19 cellular contexts compared by ENCODE assay signal in the genomic region with DNA sequence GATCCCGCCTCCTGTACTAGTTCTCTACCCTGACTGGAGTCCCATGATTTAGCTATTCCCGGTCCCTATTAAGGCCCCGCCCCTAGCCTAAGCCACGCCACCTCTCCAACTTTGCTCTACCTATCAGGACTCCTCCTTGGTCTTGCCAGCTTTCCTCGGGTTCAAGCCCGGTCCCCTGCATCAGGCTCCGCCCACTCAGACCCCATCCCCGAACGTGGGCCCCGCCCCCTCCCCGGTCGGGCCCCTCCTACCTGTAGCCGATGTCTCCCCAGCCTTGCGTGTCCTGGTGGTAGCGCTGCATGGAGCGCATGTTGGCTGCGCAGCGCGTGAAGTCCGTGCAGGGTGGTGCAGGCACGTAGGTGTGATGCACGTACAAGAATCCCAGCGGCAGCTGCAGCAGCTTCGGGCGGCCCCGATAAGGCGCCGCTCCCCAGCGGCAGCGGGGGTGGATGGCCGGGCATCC. TPM values are rescaled to one million over a fixed set of nuclear protein-coding genes. Genes with fewer than 3 reads are reported as not detected.
DNase-seq lines count a peak whose midpoint lies in the region; ATAC-seq, FAIRE-seq and TF ChIP-seq lines count a peak whose summit lies in the region.
"Had no signal": no experiment of that assay in that cellular context is flagged by ENCODE, and none has a peak within 500 bp of the region (broad histone marks: within the 10 kb centered on the region; RNA-seq: fewer than 3 reads in every experiment).

No MANE protein-coding gene starts in this region.

- TF ChIP-seq RAD21 in K562 (CRISPR knock-in tag; conservative IDR thresholded peaks at IDR 0.05 in 1 of 2, IDR thresholded peaks at IDR 0.05 in 1 of 2), result no peak

- H3K9ac ChIP-seq in ES-I3 (ENCODE audit: low read depth, low read length) (peak overlapping the region; percentile 58; the same call in 1 of the 2 replicates), K562 (ENCODE audit: insufficient read depth in 1 of 2, low read depth in 2 of 2, low read length in 2 of 2) (no peak overlapping the region)

- POLR2A ChIA-PET in CD4-positive, alpha-beta T cell (lab: Charles Lee), result no interaction called here
- POLR2A ChIA-PET in K562 (lab: Yijun Ruan, JAX), result no interaction called here

- H3K9me3 ChIP-seq in CD4-positive, alpha-beta T cell (ENCODE audit: control insufficient read depth, low read length), result no peaks in the 10 kb centered on the region
- no peaks in the 10 kb centered on the region for H3K9me3 ChIP-seq in ES-I3 (ENCODE audit: control insufficient read depth, insufficient read depth, low read length)
- H3K9me3 ChIP-seq in K562 (replicated peaks; ENCODE audit: control insufficient read depth, insufficient read depth, low read depth, low read length), result no peaks in the 10 kb centered on the region
- no peaks in the 10 kb centered on the region for H3K9me3 ChIP-seq in transverse colon
- H3K9me3 ChIP-seq: BE2C, SJCRH30 had no signal

- no peaks in the 10 kb centered on the region; the same call in 1 of the 2 replicates for H4K20me1 ChIP-seq in K562 (replicated peaks; ENCODE audit: control insufficient read depth, insufficient read depth, low read length)

- H3K36me3 ChIP-seq in ES-I3 (ENCODE audit: insufficient read depth, low read length) (no peaks in the 10 kb centered on the region), K562 (ENCODE audit: control insufficient read depth, insufficient read depth, low read length) (no peaks in the 10 kb centered on the region), transverse colon (no peaks in the 10 kb centered on the region)
- H3K36me3 ChIP-seq: BE2C, SJCRH30 had no signal

- H2AFZ ChIP-seq in K562 (ENCODE audit: low read depth, low read length), result no peak overlapping the region

- no peak for FAIRE-seq in K562 (lab: Jason Lieb, UNC)
- FAIRE-seq: GM12878, GM18507 had no signal

- no peaks in the 10 kb centered on the region for H3K9me1 ChIP-seq in K562 (ENCODE audit: control insufficient read depth, insufficient read depth, low read length)

- intact Hi-C loops in CD4-positive, alpha-beta T cell (cut with DNase I, micrococcal nuclease), result no loop called here
- intact Hi-C loops in K562 (cut with micrococcal nuclease) (no loop called here), natural killer cell (cut with micrococcal nuclease) (no loop called here), transverse colon (cut with DNase I; ENCODE audit: low total_unique reads) (loop anchor here (10.0 kb wide), 1 partner anchor 667 kb away; no protein-coding TSS in a partner anchor), dorsolateral prefrontal cortex (cut with DNase I) (no loop called here)

- TF ChIP-seq CTCF in CD4-positive, alpha-beta T cell (IDR thresholded peaks at IDR 0.05), result no peak
- no peak for TF ChIP-seq CTCF in K562 (IDR thresholded peaks at IDR 0.05 in 2 of 3, conservative IDR thresholded peaks at IDR 0.05 in 1 of 3; ENCODE audit: insufficient read depth in 2 of 3, low read depth in 1 of 3, low read length in 3 of 3)
- TF ChIP-seq CTCF in natural killer cell (IDR thresholded peaks at IDR 0.05), result no peak
- no peak for TF ChIP-seq CTCF in transverse colon (IDR thresholded peaks at IDR 0.05)
- TF ChIP-seq CTCF in dorsolateral prefrontal cortex (IDR thresholded peaks at IDR 0.05 in 54 of 56, conservative IDR thresholded peaks at IDR 0.05 in 2 of 56; ENCODE audit: low read depth in 1 of 56, partially characterized antibody in 56 of 56), result no peak

- H3K36me3 Mint-ChIP-seq in CD4-positive, alpha-beta T cell (ENCODE audit: low read depth), result no peaks in the 10 kb centered on the region
- no peaks in the 10 kb centered on the region for H3K36me3 Mint-ChIP-seq in natural killer cell

- ATAC-seq in CD4-positive, alpha-beta T cell (ENCODE audit: poor library complexity), result no peak
- ATAC-seq in K562 (peak; percentile 35), natural killer cell (no peak)
- ATAC-seq: GM12878 had no signal

- H3K9me3 Mint-ChIP-seq in CD4-positive, alpha-beta T cell, result no peaks in the 10 kb centered on the region
- no peaks in the 10 kb centered on the region for H3K9me3 Mint-ChIP-seq in natural killer cell

- H3K4me1 ChIP-seq in ES-I3 (ENCODE audit: insufficient read depth, low read length) (peaks cover 5% of the 10 kb centered on the region; the same call in 1 of the 2 replicates), K562 (replicated peaks in 1 of 2; ENCODE audit: control insufficient read depth in 2 of 2, insufficient read depth in 2 of 2, low read length in 2 of 2) (peaks cover 0 to 16% of the 10 kb centered on the region in 2 experiments; a peak in 3 of 5 replicates), transverse colon (peaks cover 0 to 18% (median 6%) of the 10 kb centered on the region in 4 donors)
- H3K4me1 ChIP-seq: BE2C had no signal

- H3K27ac Mint-ChIP-seq in CD4-positive, alpha-beta T cell, result no peak overlapping the region
- no peak overlapping the region for H3K27ac Mint-ChIP-seq in natural killer cell

- H3K79me2 ChIP-seq in K562 (ENCODE audit: control insufficient read depth, insufficient read depth, low read length), result no peaks in the 10 kb centered on the region

- CTCF ChIA-PET in CD4-positive, alpha-beta T cell (lab: Charles Lee), result no interaction called here
- CTCF ChIA-PET in K562 (lab: Yijun Ruan, JAX; ENCODE audit: low intra/inter-chr PET ratio), result no interaction called here

- peaks cover 53% of the 10 kb centered on the region for H3K4me1 Mint-ChIP-seq in CD4-positive, alpha-beta T cell (ENCODE audit: low read depth)
- H3K4me1 Mint-ChIP-seq in natural killer cell, result peaks cover 43 to 46% of the 10 kb centered on the region in 2 donors

- H3K4me3 Mint-ChIP-seq in CD4-positive, alpha-beta T cell, result peak overlapping the region; percentile 20
- peak overlapping the region; percentile 45 for H3K4me3 Mint-ChIP-seq in natural killer cell

- H3K27ac ChIP-seq in CD4-positive, alpha-beta T cell (ENCODE audit: low read depth, low read length), result no peak overlapping the region
- H3K27ac ChIP-seq in K562 (ENCODE audit: extremely low read depth, low read depth, low read length) (no peak overlapping the region), transverse colon (no peak overlapping the region), dorsolateral prefrontal cortex (no peak overlapping the region)
- H3K27ac ChIP-seq: RWPE1, SJCRH30 had no signal

- no peak overlapping the region for H3K4me3 ChIP-seq in K562
- H3K4me3 ChIP-seq in transverse colon, result no peak overlapping the region
- no peak overlapping the region for H3K4me3 ChIP-seq in dorsolateral prefrontal cortex
- H3K4me3 ChIP-seq: GM12878, SJCRH30 had no signal

- H3K27me3 ChIP-seq in CD4-positive, alpha-beta T cell (ENCODE audit: control insufficient read depth, insufficient read depth, low read length), result no peaks in the 10 kb centered on the region
- H3K27me3 ChIP-seq in K562 (ENCODE audit: control insufficient read depth in 2 of 2, insufficient read depth in 2 of 2, low read length in 2 of 2), result peaks cover 7 to 30% of the 10 kb centered on the region in 2 experiments; a peak in 4 of 5 replicates
- peaks cover 48% of the 10 kb centered on the region for H3K27me3 ChIP-seq in transverse colon
- H3K27me3 ChIP-seq in dorsolateral prefrontal cortex, result peaks cover 0 to 52% (median 25%) of the 10 kb centered on the region in 45 donors
- H3K27me3 ChIP-seq: SJCRH30 had no signal

- no peak for DNase-seq in CD4-positive, alpha-beta T cell
- DNase-seq in K562 (ENCODE audit: extremely low read depth in 1 of 4, low spot score in 3 of 4), result peak in 2 of 4 experiments; percentile 38 to 52
- peak; percentile 9 for DNase-seq in natural killer cell
- DNase-seq in EL, result no peak
- DNase-seq in transverse colon, result no peak
- DNase-seq in inferior parietal cortex (ENCODE audit: extremely low spot score), result no peak
- DNase-seq in dorsolateral prefrontal cortex, result no peak
- DNase-seq: BE2C, DMS153, HCEC 1CT, NCI-H1436, NCI-H2029 treated with DMSO at 0.1 percent for 48 hours, NCI-H510A treated with DMSO at 0.1 percent for 48 hours, SJCRH30 had no signal

- BruUV-seq in K562 (replicated peaks; lab: Mats Ljungman, UMichigan), result no TSS peak

- TF ChIP-seq EP300 in K562 (IDR thresholded peaks at IDR 0.05; ENCODE audit: low read length), result no peak
- no peak for TF ChIP-seq EP300 in transverse colon (IDR thresholded peaks at IDR 0.05; ENCODE audit: low read depth)

- no peak overlapping the region for H3K4me2 ChIP-seq in K562 (ENCODE audit: insufficient read depth, low read length)

- WGBS in K562 (ENCODE audit: insufficient coverage, low coverage, missing lambda C conversion rate), result 27% methylated on average over 24 of the region's 31 CpGs
- 73% methylated on average over 31 of the region's 31 CpGs; no CpG with 5 or more reads in 1 of the 2 donors for WGBS in transverse colon (ENCODE audit: low coverage in 1 of 2), 2 donors

- in situ Hi-C loops in K562 (cut with MboI) (no loop called here), transverse colon (cut with MboI; ENCODE audit: low pct_ligation_motif_present in 1 of 4, low pct_unique_long_range_greater_than_20kb in 1 of 4, low sequenced_read_pairs in 3 of 4) (no loop called here)

- H3K27me3 Mint-ChIP-seq in CD4-positive, alpha-beta T cell, result no peaks in the 10 kb centered on the region
- peaks cover 0 to 9% of the 10 kb centered on the region in 2 donors for H3K27me3 Mint-ChIP-seq in natural killer cell (ENCODE audit: low read depth in 2 of 2)

- TF ChIP-seq POLR2A in K562 (conservative IDR thresholded peaks at IDR 0.05), result no peak
- no peak for TF ChIP-seq POLR2A in transverse colon (IDR thresholded peaks at IDR 0.05)

RNA-seq across cellular contexts. Expression of a gene that starts 7.3 kb away (rescaled TPM):
- total RNA-seq in CD4-positive, alpha-beta T cell, result 10 to 100 TPM; 91.8 to 92.8 TPM
- total RNA-seq in K562 (2011; cell fraction: chromatin; rRNA removed; ENCODE audit: low replicate concordance), result 0.35 TPM in 1 of 2 replicates, not detected in the other
- 0.13 TPM in 1 of 2 replicates, not detected in the other for total RNA-seq in K562 (2011; cell fraction: nucleolus; rRNA removed)
- total RNA-seq in K562 (2011; cell fraction: nucleoplasm; rRNA removed), result 2.5 TPM in 1 of 2 replicates, not detected in the other
- total RNA-seq in K562 (2014; rRNA removed) (0.04 TPM in 1 of 2 replicates, not detected in the other), K562 (2014; rRNA removed; fragmentation: Illumina TruSeq; extraction: Trizol) (not detected in 2 replicates), K562 (2015; rRNA removed; fragmentation: Illumina TruSeq; extraction: Trizol) (not detected in 2 replicates), K562 (2021) (0.44 and 0.87 TPM in 2 replicates), natural killer cell (100 to 1,000 TPM; 217 to 283 (median 224) TPM), transverse colon (100 to 1,000 TPM in 1 of 4 donors, 10 to 100 TPM in 1, 1 to 10 TPM in 2; 1.9 to 117 (median 15.3) TPM), dorsolateral prefrontal cortex (10 to 100 TPM in 3 of 120 experiments, 1 to 10 TPM in 113, under 1 TPM in 4; 0.28 to 11.0 (median 3.1) TPM)
- polyA plus RNA-seq in K562 (2011; rRNA removed) (not detected in 2 replicates), K562 (2014; fragmentation: Illumina TruSeq; extraction: Trizol) (not detected in 2 replicates), K562 (2014; fragmentation: Nextera tagmentation; extraction: Ambion mirVana) (not detected), K562 (2014; rRNA removed) (0.07 TPM in 1 of 2 replicates, not detected in the other)
- 0.01 TPM in 1 of 2 replicates, not detected in the other for polyA plus RNA-seq in K562 (2011; cell fraction: cytosol; rRNA removed)
- 0.04 and 0.16 TPM in 2 replicates for polyA plus RNA-seq in K562 (2011; cell fraction: nucleus; rRNA removed)
- 0.08 and 0.16 TPM in 2 replicates for polyA plus RNA-seq in K562 (2012)
- polyA minus RNA-seq in K562 (2011; rRNA and poly(A)+ RNA removed), result not detected in 2 replicates
- polyA minus RNA-seq in K562 (2011; cell fraction: cytosol; rRNA and poly(A)+ RNA removed), result not detected in 2 replicates
- polyA minus RNA-seq in K562 (2011; cell fraction: nucleus; rRNA and poly(A)+ RNA removed), result not detected in 2 replicates
- total RNA-seq: HT1080 had no signal

RNA-seq across cellular contexts. Expression of a gene that starts 7.6 kb away (rescaled TPM):
- total RNA-seq in CD4-positive, alpha-beta T cell, result not detected
- total RNA-seq in K562 (2011; cell fraction: chromatin; rRNA removed; ENCODE audit: low replicate concordance), result not detected in 2 replicates
- total RNA-seq in K562 (2011; cell fraction: nucleolus; rRNA removed), result not detected in 2 replicates
- total RNA-seq in K562 (2011; cell fraction: nucleoplasm; rRNA removed), result not detected in 2 replicates
- total RNA-seq in K562 (2014; rRNA removed) (not detected in 2 replicates), K562 (2014; rRNA removed; fragmentation: Illumina TruSeq; extraction: Trizol) (not detected in 2 replicates), K562 (2015; rRNA removed; fragmentation: Illumina TruSeq; extraction: Trizol) (not detected in 2 replicates), K562 (2021) (not detected in 2 replicates), natural killer cell (under 1 TPM in 2 of 3 donors, not detected in 1; 0.21 to 0.28 TPM), transverse colon (not detected), dorsolateral prefrontal cortex (under 1 TPM in 1 of 120 experiments, not detected in 119; 0.18 TPM)
- polyA plus RNA-seq in K562 (2011; rRNA removed) (not detected in 2 replicates), K562 (2014; fragmentation: Illumina TruSeq; extraction: Trizol) (not detected in 2 replicates), K562 (2014; fragmentation: Nextera tagmentation; extraction: Ambion mirVana) (not detected), K562 (2014; rRNA removed) (not detected in 2 replicates)
- polyA plus RNA-seq in K562 (2011; cell fraction: cytosol; rRNA removed), result not detected in 2 replicates
- polyA plus RNA-seq in K562 (2011; cell fraction: nucleus; rRNA removed), result not detected in 2 replicates
- polyA plus RNA-seq in K562 (2012), result not detected in 2 replicates
- not detected in 2 replicates for polyA minus RNA-seq in K562 (2011; rRNA and poly(A)+ RNA removed)
- polyA minus RNA-seq in K562 (2011; cell fraction: cytosol; rRNA and poly(A)+ RNA removed), result not detected in 2 replicates
- polyA minus RNA-seq in K562 (2011; cell fraction: nucleus; rRNA and poly(A)+ RNA removed), result not detected in 2 replicates
- total RNA-seq: HT1080, SJCRH30 had no signal

RNA-seq across cellular contexts. Expression of a gene that starts 21.9 kb away (rescaled TPM):
- 10 to 100 TPM; 12.9 to 14.3 TPM for total RNA-seq in CD4-positive, alpha-beta T cell
- 13.2 and 37.4 TPM in 2 replicates for total RNA-seq in K562 (2011; cell fraction: chromatin; rRNA removed; ENCODE audit: low replicate concordance)
- total RNA-seq in K562 (2011; cell fraction: nucleolus; rRNA removed), result 27.4 and 28.3 TPM in 2 replicates
- 20.2 and 22.8 TPM in 2 replicates for total RNA-seq in K562 (2011; cell fraction: nucleoplasm; rRNA removed)
- total RNA-seq in K562 (2014; rRNA removed), result 13.9 and 16.0 TPM in 2 replicates
- 1.1 and 1.3 TPM in 2 replicates for total RNA-seq in K562 (2014; rRNA removed; fragmentation: Illumina TruSeq; extraction: Trizol)
- 4.8 and 5.4 TPM in 2 replicates for total RNA-seq in K562 (2015; rRNA removed; fragmentation: Illumina TruSeq; extraction: Trizol)
- 32.7 and 37.5 TPM in 2 replicates for total RNA-seq in K562 (2021)
- polyA plus RNA-seq in K562 (2011; rRNA removed), result 3.7 and 4.7 TPM in 2 replicates
- 5.3 and 12.2 TPM in 2 replicates for polyA plus RNA-seq in K562 (2011; cell fraction: cytosol; rRNA removed)
- 16.0 and 33.9 TPM in 2 replicates for polyA plus RNA-seq in K562 (2011; cell fraction: nucleus; rRNA removed)
- polyA plus RNA-seq in K562 (2012), result 18.0 and 22.2 TPM in 2 replicates
- 9.4 and 22.9 TPM in 2 replicates for polyA plus RNA-seq in K562 (2014; fragmentation: Illumina TruSeq; extraction: Trizol)
- under 1 TPM; 0.06 to 0.08 TPM for polyA plus RNA-seq in K562 (2014; fragmentation: Nextera tagmentation; extraction: Ambion mirVana)
- polyA plus RNA-seq in K562 (2014; rRNA removed), result 19.1 and 21.8 TPM in 2 replicates
- polyA minus RNA-seq in K562 (2011; rRNA and poly(A)+ RNA removed), result 0.63 and 1.1 TPM in 2 replicates
- polyA minus RNA-seq in K562 (2011; cell fraction: cytosol; rRNA and poly(A)+ RNA removed), result 7.5 and 9.4 TPM in 2 replicates
- polyA minus RNA-seq in K562 (2011; cell fraction: nucleus; rRNA and poly(A)+ RNA removed), result 5.3 and 6.5 TPM in 2 replicates
- total RNA-seq in natural killer cell, result 10 to 100 TPM; 24.3 to 29.3 (median 24.4) TPM
- 10 to 100 TPM; 31.0 to 63.6 (median 42.0) TPM for total RNA-seq in transverse colon
- total RNA-seq in dorsolateral prefrontal cortex, result 10 to 100 TPM; 26.2 to 74.6 (median 41.4) TPM

RNA-seq across cellular contexts. Expression of a gene that starts 36.7 kb away (rescaled TPM):
- total RNA-seq in CD4-positive, alpha-beta T cell, result under 1 TPM; 0.19 to 0.28 TPM
- total RNA-seq in K562 (2011; cell fraction: chromatin; rRNA removed; ENCODE audit: low replicate concordance), result not detected in 2 replicates
- total RNA-seq in K562 (2011; cell fraction: nucleolus; rRNA removed), result not detected in 2 replicates
- not detected in 2 replicates for total RNA-seq in K562 (2011; cell fraction: nucleoplasm; rRNA removed)
- total RNA-seq in K562 (2014; rRNA removed), result not detected in 2 replicates
- total RNA-seq in K562 (2014; rRNA removed; fragmentation: Illumina TruSeq; extraction: Trizol), result not detected in 2 replicates
- total RNA-seq in K562 (2015; rRNA removed; fragmentation: Illumina TruSeq; extraction: Trizol), result not detected in 2 replicates
- not detected in 2 replicates for total RNA-seq in K562 (2021)
- not detected in 2 replicates for polyA plus RNA-seq in K562 (2011; rRNA removed)
- not detected in 2 replicates for polyA plus RNA-seq in K562 (2011; cell fraction: cytosol; rRNA removed)
- not detected in 2 replicates for polyA plus RNA-seq in K562 (2011; cell fraction: nucleus; rRNA removed)
- not detected in 2 replicates for polyA plus RNA-seq in K562 (2012)
- polyA plus RNA-seq in K562 (2014; fragmentation: Illumina TruSeq; extraction: Trizol), result not detected in 2 replicates
- polyA plus RNA-seq in K562 (2014; fragmentation: Nextera tagmentation; extraction: Ambion mirVana), result not detected
- polyA plus RNA-seq in K562 (2014; rRNA removed), result not detected in 2 replicates
- polyA minus RNA-seq in K562 (2011; rRNA and poly(A)+ RNA removed), result not detected in 2 replicates
- polyA minus RNA-seq in K562 (2011; cell fraction: cytosol; rRNA and poly(A)+ RNA removed), result not detected in 2 replicates
- polyA minus RNA-seq in K562 (2011; cell fraction: nucleus; rRNA and poly(A)+ RNA removed), result not detected in 2 replicates
- 1 to 10 TPM; 2.2 to 3.1 (median 2.6) TPM for total RNA-seq in natural killer cell
- total RNA-seq in transverse colon, result not detected
- total RNA-seq in dorsolateral prefrontal cortex, result under 1 TPM in 1 of 120 experiments, not detected in 119; 0.29 TPM
- total RNA-seq: GM12878, HT1080, SJCRH30 had no signal
- polyA plus RNA-seq: GM12878 had no signal

RNA-seq across cellular contexts. Expression of a gene that starts 52.9 kb away (rescaled TPM):
- total RNA-seq in CD4-positive, alpha-beta T cell, result 100 to 1,000 TPM; 157 to 162 TPM
- total RNA-seq in K562 (2011; cell fraction: chromatin; rRNA removed; ENCODE audit: low replicate concordance), result 365 and 641 TPM in 2 replicates
- 279 and 316 TPM in 2 replicates for total RNA-seq in K562 (2011; cell fraction: nucleolus; rRNA removed)
- total RNA-seq in K562 (2011; cell fraction: nucleoplasm; rRNA removed), result 296 and 300 TPM in 2 replicates
- total RNA-seq in K562 (2014; rRNA removed), result 108 and 121 TPM in 2 replicates
- 61.1 and 65.5 TPM in 2 replicates for total RNA-seq in K562 (2014; rRNA removed; fragmentation: Illumina TruSeq; extraction: Trizol)
- 66.6 and 70.7 TPM in 2 replicates for total RNA-seq in K562 (2015; rRNA removed; fragmentation: Illumina TruSeq; extraction: Trizol)
- total RNA-seq in K562 (2021), result 107 and 116 TPM in 2 replicates
- polyA plus RNA-seq in K562 (2011; rRNA removed), result 56.8 and 95.7 TPM in 2 replicates
- 40.7 and 50.0 TPM in 2 replicates for polyA plus RNA-seq in K562 (2011; cell fraction: cytosol; rRNA removed)
- 617 and 798 TPM in 2 replicates for polyA plus RNA-seq in K562 (2011; cell fraction: nucleus; rRNA removed)
- 66.2 and 79.9 TPM in 2 replicates for polyA plus RNA-seq in K562 (2012)
- 75.8 and 84.0 TPM in 2 replicates for polyA plus RNA-seq in K562 (2014; fragmentation: Illumina TruSeq; extraction: Trizol)
- 1 to 10 TPM; 2.4 to 7.0 TPM for polyA plus RNA-seq in K562 (2014; fragmentation: Nextera tagmentation; extraction: Ambion mirVana)
- polyA plus RNA-seq in K562 (2014; rRNA removed), result 92.5 and 111 TPM in 2 replicates
- 60.0 and 69.5 TPM in 2 replicates for polyA minus RNA-seq in K562 (2011; rRNA and poly(A)+ RNA removed)
- polyA minus RNA-seq in K562 (2011; cell fraction: cytosol; rRNA and poly(A)+ RNA removed), result 41.5 and 61.7 TPM in 2 replicates
- polyA minus RNA-seq in K562 (2011; cell fraction: nucleus; rRNA and poly(A)+ RNA removed), result 85.4 and 122 TPM in 2 replicates
- total RNA-seq in natural killer cell, result 100 to 1,000 TPM; 144 to 174 (median 173) TPM
- 100 to 1,000 TPM; 112 to 329 (median 172) TPM for total RNA-seq in transverse colon
- total RNA-seq in dorsolateral prefrontal cortex, result 100 to 1,000 TPM; 104 to 260 (median 142) TPM
